ENCODE assay signal across 17 cellular contexts in genomic region chr2:31176742-31177141, GRCh38. TPM values are rescaled to one million over a fixed set of nuclear protein-coding genes. Genes with fewer than 3 reads are reported as not detected.
DNase-seq lines count a peak whose midpoint lies in the region; ATAC-seq and TF ChIP-seq lines count a peak whose summit lies in the region.
"Had no signal": no experiment of that assay in that cellular context is flagged by ENCODE, and none has a peak within 500 bp of the region (broad histone marks: within the 10 kb centered on the region; RNA-seq: fewer than 3 reads in every experiment).

No MANE protein-coding gene starts in this region.

- H3K27ac Mint-ChIP-seq in osteocyte (ENCODE audit: unreplicated experiment), result no peak overlapping the region
- H3K27ac Mint-ChIP-seq: B cell; CD4-positive, alpha-beta T cell; CD8-positive, alpha-beta T cell had no signal

- H3K4me1 Mint-ChIP-seq in osteocyte (ENCODE audit: unreplicated experiment), result no peaks in the 10 kb centered on the region

- H3K9me3 Mint-ChIP-seq in osteocyte (ENCODE audit: unreplicated experiment), result no peaks in the 10 kb centered on the region
- H3K9me3 Mint-ChIP-seq: CD4-positive, alpha-beta T cell; CD8-positive, alpha-beta T cell had no signal

- H3K4me3 Mint-ChIP-seq in osteocyte (ENCODE audit: unreplicated experiment), result no peak overlapping the region
- H3K4me3 Mint-ChIP-seq: B cell; CD4-positive, alpha-beta T cell; CD8-positive, alpha-beta T cell had no signal

- no peak for TF ChIP-seq CTCF in osteocyte (IDR thresholded peaks at IDR 0.05)

- no peaks in the 10 kb centered on the region for H3K36me3 Mint-ChIP-seq in osteocyte (ENCODE audit: unreplicated experiment)
- H3K36me3 Mint-ChIP-seq: CD8-positive, alpha-beta T cell had no signal

- peaks cover 30% of the 10 kb centered on the region for H3K27me3 Mint-ChIP-seq in osteocyte (ENCODE audit: unreplicated experiment)
- H3K27me3 Mint-ChIP-seq: B cell; CD4-positive, alpha-beta T cell had no signal

- DNase-seq in NCI-H82 (lab: John Stamatoyannopoulos, UW), result peak; percentile 17
- no peak for DNase-seq in NCI-H82 treated with DMSO at 0.1 percent for 48 hours (lab: John Stamatoyannopoulos, UW; ENCODE audit: unreplicated experiment)
- DNase-seq in NCI-H524 (lab: John Stamatoyannopoulos, UW), result peak; percentile 66 to 85
- DNase-seq in osteocyte (ENCODE audit: extremely low spot score, unreplicated experiment), result peak; percentile 69
- DNase-seq in HT-29 (ENCODE audit: low spot score), result no peak
- DNase-seq in NK-92 treated with Interleukin-12 subunit alpha and Interleukin-12 subunit beta, amount 100 ng/mL, for 24 hours (lab: John Stamatoyannopoulos, UW), result no peak
- DNase-seq: AML-193; Caco-2; Calu3; CD4-positive, alpha-beta T cell; DMS79 treated with DMSO at 0.1 percent for 48 hours; GF-D8 had no signal

- ATAC-seq in esophagus mucosa, result peak; percentile 12
- ATAC-seq in HG03565 (IDR thresholded peaks at IDR 0.05; ENCODE audit: unreplicated experiment), result no peak
- ATAC-seq: CD8-positive, alpha-beta T cell had no signal

RNA-seq across cellular contexts. Expression of gene GALNT14, which starts 38.5 kb away (rescaled TPM):
- total RNA-seq in esophagus mucosa, result 26.7 TPM
- total RNA-seq in osteocyte, result 3.6 and 4.1 TPM in 2 replicates
- total RNA-seq in HT-29 (2014; rRNA removed; shearing (Covaris generic)), result 58.8 and 68.4 TPM in 2 replicates
- total RNA-seq: A172; Caco-2; CD4-positive, alpha-beta T cell; CD8-positive, alpha-beta T cell had no signal

RNA-seq across cellular contexts. Expression of gene CAPN14, which starts 40.6 kb away (rescaled TPM):
- 191 TPM for total RNA-seq in esophagus mucosa
- total RNA-seq in osteocyte, result 0.13 and 0.24 TPM in 2 replicates
- total RNA-seq in HT-29 (2014; rRNA removed; shearing (Covaris generic)), result not detected in 2 replicates
- total RNA-seq: A172 had no signal

RNA-seq across cellular contexts. Expression of gene EHD3, which starts 57.2 kb away (rescaled TPM):
- 43.4 TPM for total RNA-seq in esophagus mucosa
- total RNA-seq in osteocyte, result 25.9 and 26.2 TPM in 2 replicates
- total RNA-seq in HT-29 (2014; rRNA removed; shearing (Covaris generic)), result not detected in 2 replicates
- total RNA-seq: Caco-2 had no signal

Comparison
In these comparisons a context has a peak if more than half of its experiments do, and no peak if none do; other contexts are left out.
1. DNase-seq: peak in NCI-H82 (single experiment), NCI-H524 (2 of 2) and osteocyte (single experiment); none in NCI-H82 treated with DMSO at 0.1 percent for 48 hours (single experiment), HT-29 (single experiment) and NK-92 treated with Interleukin-12 subunit alpha and Interleukin-12 subunit beta, amount 100 ng/mL, for 24 hours (single experiment).
2. RNA of gene CAPN14, which starts 40.6 kb away (total RNA-seq): 191 TPM in esophagus mucosa (single experiment); 0.13 to 0.24 TPM in osteocyte and not detected in HT-29; every median in the first group is over 100 times any median in the second.
3. RNA of gene EHD3, which starts 57.2 kb away (total RNA-seq): 43.4 TPM in esophagus mucosa (single experiment) and 25.9 to 26.2 TPM in osteocyte; not detected in HT-29; every median in the first group is over 10 times any median in the second.